In the genomic region with DNA sequence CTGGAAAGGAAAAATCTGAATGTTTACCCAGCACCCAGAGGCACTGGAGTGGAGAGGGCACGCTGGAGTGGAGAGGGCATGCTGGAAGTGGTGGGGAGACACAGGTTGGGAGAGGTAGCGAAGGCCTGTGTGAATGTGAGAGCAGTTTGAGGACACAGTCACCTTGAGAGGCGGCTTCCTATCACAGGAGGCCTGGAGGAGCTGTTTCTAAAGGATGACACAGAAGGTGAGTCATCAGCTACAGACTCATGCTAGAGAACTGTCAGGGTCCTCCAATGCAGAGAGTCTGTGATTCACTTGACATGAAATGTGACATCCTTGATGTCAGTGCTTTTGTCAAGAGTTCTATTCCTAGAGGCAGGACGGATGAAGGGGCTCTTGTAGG, we compare ENCODE assay signal across 10 cellular contexts. TPM values are rescaled to one million over a fixed set of nuclear protein-coding genes. Genes with fewer than 3 reads are reported as not detected.
DNase-seq lines count a peak whose midpoint lies in the region; ATAC-seq and TF ChIP-seq lines count a peak whose summit lies in the region.
"Had no signal": no experiment of that assay in that cellular context is flagged by ENCODE, and none has a peak within 500 bp of the region (broad histone marks: within the 10 kb centered on the region; RNA-seq: fewer than 3 reads in every experiment).

No MANE protein-coding gene starts in this region.

- peak; percentile 61 for ATAC-seq in gastroesophageal sphincter

- TF ChIP-seq POLR2A in gastroesophageal sphincter (IDR thresholded peaks at IDR 0.05), result no peak

- no peak for TF ChIP-seq CTCF in gastroesophageal sphincter (IDR thresholded peaks at IDR 0.05)

- peaks cover 0 to 75% (median 22%) of the 10 kb centered on the region in 3 donors for H3K4me1 ChIP-seq in gastroesophageal sphincter

- intact Hi-C loops in activated CD4-positive, alpha-beta T cell treated with anti-CD3 and anti-CD28 coated beads, Interleukin-2, amount 10 ng/mL, durations not matched to agents 24 days and 14 days (cut with micrococcal nuclease), result no loop called here

- peak overlapping the region in 3 of 4 donors; percentile 59 to 72 (median 70) for H3K27ac ChIP-seq in gastroesophageal sphincter
- H3K27ac ChIP-seq: SK-N-MC had no signal

- H3K4me3 Mint-ChIP-seq in activated CD4-positive, alpha-beta T cell treated with anti-CD3 and anti-CD28 coated beads, Interleukin-2, amount 10 ng/mL, durations not matched to agents 24 days and 14 days, result no peak overlapping the region
- H3K4me3 Mint-ChIP-seq: neural crest cell had no signal

- no peaks in the 10 kb centered on the region for H3K27me3 ChIP-seq in gastroesophageal sphincter

- H3K27ac Mint-ChIP-seq in activated CD4-positive, alpha-beta T cell treated with anti-CD3 and anti-CD28 coated beads, Interleukin-2, amount 10 ng/mL, durations not matched to agents 24 days and 14 days, result peak overlapping the region; percentile 90

- peaks cover 10% of the 10 kb centered on the region for H3K36me3 Mint-ChIP-seq in activated CD4-positive, alpha-beta T cell treated with anti-CD3 and anti-CD28 coated beads, Interleukin-2, amount 10 ng/mL, durations not matched to agents 24 days and 14 days (ENCODE audit: low read depth)

- peaks cover 26% of the 10 kb centered on the region for H3K4me1 Mint-ChIP-seq in activated CD4-positive, alpha-beta T cell treated with anti-CD3 and anti-CD28 coated beads, Interleukin-2, amount 10 ng/mL, durations not matched to agents 24 days and 14 days
- H3K4me1 Mint-ChIP-seq: neural crest cell had no signal

- H3K4me3 ChIP-seq in gastroesophageal sphincter, result no peak overlapping the region
- H3K4me3 ChIP-seq: SK-N-MC had no signal

- H3K9me3 Mint-ChIP-seq in activated CD4-positive, alpha-beta T cell treated with anti-CD3 and anti-CD28 coated beads, Interleukin-2, amount 10 ng/mL, durations not matched to agents 24 days and 14 days, result no peaks in the 10 kb centered on the region
- H3K9me3 Mint-ChIP-seq: neural crest cell had no signal

- no peaks in the 10 kb centered on the region for H3K9me3 ChIP-seq in gastroesophageal sphincter

- no peak for TF ChIP-seq EP300 in gastroesophageal sphincter (IDR thresholded peaks at IDR 0.05)

- H3K27me3 Mint-ChIP-seq in activated CD4-positive, alpha-beta T cell treated with anti-CD3 and anti-CD28 coated beads, Interleukin-2, amount 10 ng/mL, durations not matched to agents 24 days and 14 days, result no peaks in the 10 kb centered on the region

- H3K36me3 ChIP-seq in gastroesophageal sphincter, result peaks cover 0 to 30% of the 10 kb centered on the region in 2 donors

- DNase-seq in NCI-H2227 (lab: John Stamatoyannopoulos, UW; ENCODE audit: unreplicated experiment), result peak; percentile 12
- no peak for DNase-seq in NCI-H2227 treated with DMSO at 0.1 percent for 48 hours (lab: John Stamatoyannopoulos, UW)
- peak; percentile 74 for DNase-seq in activated CD4-positive, alpha-beta T cell treated with anti-CD3 and anti-CD28 coated beads, Interleukin-2, amount 10 ng/mL, durations not matched to agents 24 days and 14 days
- DNase-seq in stimulated activated CD4-positive, alpha-beta T cell treated with anti-CD3 and anti-CD28 coated beads, Interleukin-4, amount 100 ng/mL, for 24 hours, result peak; percentile 71
- no peak for DNase-seq in NCI-H2107 treated with DMSO at 0.1 percent for 48 hours (lab: John Stamatoyannopoulos, UW; ENCODE audit: unreplicated experiment)
- no peak for DNase-seq in NCI-H1105 (lab: John Stamatoyannopoulos, UW)
- DNase-seq in NCI-H128 (lab: John Stamatoyannopoulos, UW; ENCODE audit: unreplicated experiment), result no peak

- 62% methylated on average over 4 of the region's 4 CpGs; no CpG with 5 or more reads in 1 of the 2 donors for WGBS in gastroesophageal sphincter (ENCODE audit: low coverage in 1 of 2), 2 donors

RNA-seq across cellular contexts. Expression of gene CTRL, which starts 13.8 kb away (rescaled TPM):
- total RNA-seq in activated CD4-positive, alpha-beta T cell treated with anti-CD3 and anti-CD28 coated beads, Interleukin-2, amount 10 ng/mL, durations not matched to agents 24 days and 14 days, result 6.0 and 6.5 TPM in 2 replicates
- 1 to 10 TPM in 2 of 4 donors, not detected in 2; 1.2 to 5.0 TPM for total RNA-seq in gastroesophageal sphincter

RNA-seq across cellular contexts. Expression of gene PSMB10, which starts 18.8 kb away (rescaled TPM):
- 211 and 214 TPM in 2 replicates for total RNA-seq in activated CD4-positive, alpha-beta T cell treated with anti-CD3 and anti-CD28 coated beads, Interleukin-2, amount 10 ng/mL, durations not matched to agents 24 days and 14 days
- 10 to 100 TPM; 26.5 to 33.8 (median 32.6) TPM for total RNA-seq in gastroesophageal sphincter

RNA-seq across cellular contexts. Expression of gene PSKH1, which starts 24.8 kb away (rescaled TPM):
- total RNA-seq in activated CD4-positive, alpha-beta T cell treated with anti-CD3 and anti-CD28 coated beads, Interleukin-2, amount 10 ng/mL, durations not matched to agents 24 days and 14 days, result 14.4 and 16.3 TPM in 2 replicates
- total RNA-seq in gastroesophageal sphincter, result 10 to 100 TPM; 14.7 to 32.3 (median 23.4) TPM

RNA-seq across cellular contexts. Expression of gene LCAT, which starts 26.1 kb away (rescaled TPM):
- 16.5 and 18.2 TPM in 2 replicates for total RNA-seq in activated CD4-positive, alpha-beta T cell treated with anti-CD3 and anti-CD28 coated beads, Interleukin-2, amount 10 ng/mL, durations not matched to agents 24 days and 14 days
- total RNA-seq in gastroesophageal sphincter, result 10 to 100 TPM; 10.8 to 25.8 (median 15.9) TPM

RNA-seq across cellular contexts. Expression of gene NRN1L, which starts 33.2 kb away (rescaled TPM):
- 0.63 TPM in 1 of 2 replicates, not detected in the other for total RNA-seq in activated CD4-positive, alpha-beta T cell treated with anti-CD3 and anti-CD28 coated beads, Interleukin-2, amount 10 ng/mL, durations not matched to agents 24 days and 14 days
- 1 to 10 TPM in 2 of 4 donors, not detected in 2; 1.2 to 2.4 TPM for total RNA-seq in gastroesophageal sphincter
- total RNA-seq: neural crest cell had no signal

Comparison
In these comparisons a context has a peak if more than half of its experiments do, and no peak if none do; other contexts are left out.
1. DNase-seq: peak in NCI-H2227 (single experiment), activated CD4-positive, alpha-beta T cell treated with anti-CD3 and anti-CD28 coated beads, Interleukin-2, amount 10 ng/mL, durations not matched to agents 24 days and 14 days (single experiment) and stimulated activated CD4-positive, alpha-beta T cell treated with anti-CD3 and anti-CD28 coated beads, Interleukin-4, amount 100 ng/mL, for 24 hours (single experiment); none in NCI-H2227 treated with DMSO at 0.1 percent for 48 hours (single experiment), NCI-H2107 treated with DMSO at 0.1 percent for 48 hours (single experiment), NCI-H1105 (single experiment) and NCI-H128 (single experiment).